Comparison of ENCODE assay signal across 12 cellular contexts in the genomic region with DNA sequence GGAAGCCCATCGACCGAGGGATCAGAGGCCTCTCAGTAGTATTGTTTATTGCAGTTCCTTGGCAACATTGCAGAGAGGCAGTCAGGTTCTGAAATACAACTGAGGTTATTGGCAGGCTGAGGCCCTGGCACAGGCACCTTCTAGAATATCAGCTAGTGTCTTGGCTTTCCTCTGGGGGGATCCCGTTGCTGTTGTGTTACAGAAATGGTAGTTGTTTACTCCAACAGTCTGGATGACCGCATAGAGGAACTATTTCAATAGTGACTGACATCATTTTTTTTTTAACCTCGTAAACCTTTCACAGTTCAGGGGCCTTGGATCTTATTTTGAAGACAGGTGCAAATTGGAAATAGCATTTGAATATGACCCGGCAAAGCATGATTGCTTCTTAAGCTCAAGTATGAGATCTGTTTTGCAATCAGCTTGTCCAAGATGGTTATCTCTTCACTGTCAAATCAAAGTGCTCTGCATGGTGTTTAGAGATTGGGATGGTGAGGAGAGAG.
DNase-seq lines count a peak whose midpoint lies in the region; ATAC-seq and TF ChIP-seq lines count a peak whose summit lies in the region.
"Had no signal": no experiment of that assay in that cellular context is flagged by ENCODE, and none has a peak within 500 bp of the region (broad histone marks: within the 10 kb centered on the region; RNA-seq: fewer than 3 reads in every experiment).

No MANE protein-coding gene starts in this region.

- DNase-seq in NAMALWA (ENCODE audit: low spot score) (peak; percentile 36), esophagus squamous epithelium (lab: John Stamatoyannopoulos, UW) (no peak), thoracic aorta (ENCODE audit: low spot score) (no peak)
- no peak for DNase-seq in effector CD4-positive, alpha-beta T cell
- DNase-seq: activated T-cell treated with anti-CD3 and anti-CD28 coated beads, Interleukin-2, amount 50 U/mL, for 1 hour; cerebellar nuclear complex; DMS 273 treated with DMSO at 0.1 percent for 48 hours had no signal

- intact Hi-C loops in esophagus squamous epithelium (cut with DNase I): no loop called here

- H3K4me1 ChIP-seq in esophagus squamous epithelium: peaks cover 0 to 34% (median 0%) of the 10 kb centered on the region in 3 donors
- peaks cover 16% of the 10 kb centered on the region for H3K4me1 ChIP-seq in mesodermal cell (ENCODE audit: control insufficient read depth, insufficient read depth, low read length, poor library complexity, severe bottlenecking)
- H3K4me1 ChIP-seq in thoracic aorta (ENCODE audit: control insufficient read depth in 1 of 2, low read depth in 2 of 2): peaks cover 18 to 62% of the 10 kb centered on the region in 2 donors

- H3K27ac ChIP-seq in esophagus squamous epithelium (peak overlapping the region in 3 of 4 donors; percentile 45 to 58 (median 56)), mesodermal cell (ENCODE audit: low read depth, low read length, severe bottlenecking) (peak overlapping the region; percentile 88), thoracic aorta (peak overlapping the region; percentile 47 to 89)

- WGBS in esophagus squamous epithelium, 2 donors: 52 to 53% methylated on average over 4 of the region's 6 CpGs
- WGBS in mesodermal cell (ENCODE audit: insufficient coverage in 2 of 2), 2 experiments: 93 to 96% methylated on average over 3 to 4 of the region's 6 CpGs

- peaks cover 0 to 99% (median 24%) of the 10 kb centered on the region in 3 donors for H3K36me3 ChIP-seq in esophagus squamous epithelium
- peaks cover 97% of the 10 kb centered on the region for H3K36me3 ChIP-seq in mesodermal cell (ENCODE audit: control insufficient read depth, insufficient read depth, low read length)
- H3K36me3 ChIP-seq in thoracic aorta: peaks cover 32% of the 10 kb centered on the region

- TF ChIP-seq POLR2A in esophagus squamous epithelium (IDR thresholded peaks at IDR 0.05): no peak

- TF ChIP-seq CTCF in esophagus squamous epithelium (IDR thresholded peaks at IDR 0.05) (no peak), thoracic aorta (IDR thresholded peaks at IDR 0.05) (no peak)

- no peak overlapping the region for H3K4me3 ChIP-seq in esophagus squamous epithelium
- no peak overlapping the region for H3K4me3 ChIP-seq in mesodermal cell (ENCODE audit: extremely low read depth, insufficient read depth, low read length, poor library complexity, severe bottlenecking)
- H3K4me3 ChIP-seq in thoracic aorta: no peak overlapping the region
- H3K4me3 ChIP-seq: skin epidermis had no signal

- ATAC-seq in thoracic aorta (ENCODE audit: insufficient number of reproducible peaks, low FRiP score, low read depth): no peak
- no peak for ATAC-seq in HG02885 (IDR thresholded peaks at IDR 0.05; ENCODE audit: poor library complexity, unreplicated experiment)
- ATAC-seq in GM18873 (IDR thresholded peaks at IDR 0.05; ENCODE audit: low FRiP score, unreplicated experiment): no peak
- ATAC-seq: stimulated activated memory B cell treated with anti-CD40 and anti-IgM and Interleukin-4, amounts not matched to agents 10 μg/mL and 1 μg/mL and 100 μg/mL, for 72 hours had no signal

- H3K27me3 ChIP-seq in esophagus squamous epithelium (no peaks in the 10 kb centered on the region), thoracic aorta (replicated peaks; ENCODE audit: insufficient read depth) (no peaks in the 10 kb centered on the region)

- no peaks in the 10 kb centered on the region for H3K9me3 ChIP-seq in esophagus squamous epithelium
- no peaks in the 10 kb centered on the region for H3K9me3 ChIP-seq in mesodermal cell (ENCODE audit: control insufficient read depth, low read length)
- H3K9me3 ChIP-seq in thoracic aorta: no peaks in the 10 kb centered on the region
